Comparison of ENCODE assay signal across 35 cellular contexts in the genomic region with DNA sequence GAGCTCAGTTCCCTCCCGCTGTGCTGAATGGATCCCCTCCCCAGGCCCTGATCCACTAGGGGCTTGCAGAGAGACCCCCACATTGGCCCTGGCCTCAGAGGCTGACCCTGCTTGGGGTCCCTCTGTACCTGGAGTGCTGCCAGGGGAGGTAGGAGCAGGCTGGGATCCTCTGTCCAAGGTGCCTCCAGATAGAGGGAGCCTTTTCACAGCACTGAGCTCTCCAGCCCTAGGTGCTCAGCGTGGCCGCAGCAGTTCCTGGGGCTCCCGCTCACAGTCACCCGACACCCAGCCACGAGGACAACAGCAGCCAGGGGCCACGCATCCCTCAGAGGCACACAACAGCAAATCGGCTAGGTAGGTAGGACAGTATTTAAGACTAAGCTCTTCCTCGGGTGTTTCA.
"Had no signal": no experiment of that assay in that cellular context is flagged by ENCODE, and none has a peak within 500 bp of the region (broad histone marks: within the 10 kb centered on the region; RNA-seq: fewer than 3 reads in every experiment).

No MANE protein-coding gene starts in this region.

- H3K36me3 Mint-ChIP-seq: activated CD8-positive, alpha-beta memory T cell treated with anti-CD3 and anti-CD28 coated beads, Interleukin-2, amount 10 ng/mL, durations not matched to agents 7 days and 5 days; activated naive CD4-positive, alpha-beta T cell treated with anti-CD3 and anti-CD28 coated beads, Interleukin-2, amount 10 ng/mL, durations not matched to agents 7 days and 5 days; activated naive CD8-positive, alpha-beta T cell; brain had no signal

- H3K4me3 Mint-ChIP-seq: activated CD4-positive, alpha-beta memory T cell treated with anti-CD3 and anti-CD28 coated beads, Interleukin-2, amount 10 ng/mL, durations not matched to agents 7 days and 5 days; activated CD8-positive, alpha-beta memory T cell treated with anti-CD3 and anti-CD28 coated beads, Interleukin-2, amount 10 ng/mL, durations not matched to agents 7 days and 5 days; activated naive CD4-positive, alpha-beta T cell treated with anti-CD3 and anti-CD28 coated beads, Interleukin-2, amount 10 ng/mL, durations not matched to agents 7 days and 5 days; activated naive CD8-positive, alpha-beta T cell; activated naive CD8-positive, alpha-beta T cell treated with anti-CD3 and anti-CD28 coated beads, Interleukin-2, amount 50 U/mL, for 24 hours; brain had no signal

- H3K4me2 ChIP-seq: PC-9 had no signal

- H3K4me1 Mint-ChIP-seq: activated CD4-positive, alpha-beta memory T cell treated with anti-CD3 and anti-CD28 coated beads, Interleukin-2, amount 10 ng/mL, durations not matched to agents 7 days and 5 days; activated CD8-positive, alpha-beta memory T cell treated with anti-CD3 and anti-CD28 coated beads, Interleukin-2, amount 10 ng/mL, durations not matched to agents 7 days and 5 days; activated naive CD4-positive, alpha-beta T cell treated with anti-CD3 and anti-CD28 coated beads, Interleukin-2, amount 10 ng/mL, durations not matched to agents 7 days and 5 days; activated naive CD8-positive, alpha-beta T cell treated with anti-CD3 and anti-CD28 coated beads, Interleukin-2, amount 50 U/mL, for 24 hours; brain had no signal

- H2AFZ ChIP-seq: PC-9 had no signal

- H3K27ac Mint-ChIP-seq: activated CD4-positive, alpha-beta memory T cell treated with anti-CD3 and anti-CD28 coated beads, Interleukin-2, amount 10 ng/mL, durations not matched to agents 7 days and 5 days; activated CD8-positive, alpha-beta memory T cell treated with anti-CD3 and anti-CD28 coated beads, Interleukin-2, amount 10 ng/mL, durations not matched to agents 7 days and 5 days; activated naive CD4-positive, alpha-beta T cell treated with anti-CD3 and anti-CD28 coated beads, Interleukin-2, amount 10 ng/mL, durations not matched to agents 7 days and 5 days; activated naive CD8-positive, alpha-beta T cell; activated naive CD8-positive, alpha-beta T cell treated with anti-CD3 and anti-CD28 coated beads, Interleukin-2, amount 50 U/mL, for 24 hours; brain had no signal

- H3K4me3 ChIP-seq: PC-9 had no signal

- ATAC-seq: activated CD8-positive, alpha-beta memory T cell treated with anti-CD3 and anti-CD28 coated beads, Interleukin-2, amount 10 ng/mL, durations not matched to agents 7 days and 5 days; activated naive CD8-positive, alpha-beta T cell treated with anti-CD3 and anti-CD28 coated beads, Interleukin-2, amount 50 U/mL, for 24 hours; Right ventricle myocardium inferior; SK-N-SH treated with all-trans-retinoic acid at 6 μM for 48 hours had no signal

- DNase-seq: activated CD4-positive, alpha-beta memory T cell treated with anti-CD3 and anti-CD28 coated beads, Interleukin-2, amount 10 ng/mL, durations not matched to agents 7 days and 5 days; activated CD4-positive, alpha-beta T cell treated with anti-CD3 and anti-CD28 coated beads for 1 hour; activated CD4-positive, alpha-beta T cell treated with anti-CD3 and anti-CD28 coated beads for 48 hours; activated CD4-positive, CD25-positive, alpha-beta regulatory T cell; activated CD8-positive, alpha-beta memory T cell treated with anti-CD3 and anti-CD28 coated beads for 24 hours; activated CD8-positive, alpha-beta memory T cell treated with anti-CD3 and anti-CD28 coated beads, Interleukin-2, amount 10 ng/mL, durations not matched to agents 7 days and 5 days; activated CD8-positive, alpha-beta memory T cell treated with anti-CD3 and anti-CD28 coated beads, Interleukin-2, amount 50 U/mL, for 48 hours; activated effector memory CD4-positive, alpha-beta T cell treated with Interleukin-2 at 50 U/mL for 16 hours; activated naive CD4-positive, alpha-beta T cell treated with anti-CD3 and anti-CD28 coated beads, Interleukin-2, amount 10 ng/mL, durations not matched to agents 7 days and 5 days; activated naive CD8-positive, alpha-beta T cell treated with anti-CD3 and anti-CD28 coated beads, Interleukin-2, amount 50 U/mL, for 24 hours; activated T-cell treated with anti-CD3 and anti-CD28 coated beads, Interleukin-2, amount 50 U/mL, for 48 hours; anterior cingulate cortex; caudate nucleus; cerebellar nuclear complex; MM.1S; MV-4-11; NCI-H1092; NCI-H1436 treated with DMSO at 0.1 percent for 48 hours; NCI-H1694 treated with DMSO at 0.1 percent for 48 hours; NCI-H2029; NCI-H226; NCI-H446 treated with DMSO at 0.1 percent for 48 hours; NCI-H524; NCI-H748 treated with DMSO at 0.1 percent for 48 hours; PC-9; SIG-M5; T-helper 1 cell; T-helper 2 cell; T-helper 9 cell had no signal

- H3K27ac ChIP-seq: PC-9, RWPE1, VCaP had no signal

- H3K9me3 Mint-ChIP-seq: activated naive CD8-positive, alpha-beta T cell treated with anti-CD3 and anti-CD28 coated beads, Interleukin-2, amount 50 U/mL, for 24 hours; brain had no signal

- H3K27me3 Mint-ChIP-seq: activated CD4-positive, alpha-beta memory T cell treated with anti-CD3 and anti-CD28 coated beads, Interleukin-2, amount 10 ng/mL, durations not matched to agents 7 days and 5 days; activated CD8-positive, alpha-beta memory T cell treated with anti-CD3 and anti-CD28 coated beads, Interleukin-2, amount 10 ng/mL, durations not matched to agents 7 days and 5 days; activated naive CD4-positive, alpha-beta T cell treated with anti-CD3 and anti-CD28 coated beads, Interleukin-2, amount 10 ng/mL, durations not matched to agents 7 days and 5 days; activated naive CD8-positive, alpha-beta T cell; activated naive CD8-positive, alpha-beta T cell treated with anti-CD3 and anti-CD28 coated beads, Interleukin-2, amount 50 U/mL, for 24 hours had no signal
